ENCODE assay signal across 15 cellular contexts in genomic region chr2:37549598-37549997, GRCh38.
DNase-seq lines count a peak whose midpoint lies in the region; ATAC-seq, FAIRE-seq and TF ChIP-seq lines count a peak whose summit lies in the region.
"Had no signal": no experiment of that assay in that cellular context is flagged by ENCODE, and none has a peak within 500 bp of the region (broad histone marks: within the 10 kb centered on the region; RNA-seq: fewer than 3 reads in every experiment).

No MANE protein-coding gene starts in this region.

- no peak overlapping the region for H2BK120ac ChIP-seq in mesendoderm (ENCODE audit: low read depth, low read length)

- intact Hi-C loops in GM12878 (cut with micrococcal nuclease; ENCODE audit: unreplicated experiment), result loop anchor here (10.0 kb wide), 1 partner anchor 285 kb away; no protein-coding TSS in a partner anchor

- H3K79me2 ChIP-seq in GM12878 (ENCODE audit: control insufficient read depth, insufficient read depth, low read length), result no peaks in the 10 kb centered on the region
- no peaks in the 10 kb centered on the region for H3K79me2 ChIP-seq in mesendoderm (ENCODE audit: control insufficient read depth, insufficient read depth, low read length)

- DNase-seq in GM12878 (ENCODE audit: low read depth, low spot score) (no peak), mesendoderm (no peak), HEK293T (ENCODE audit: extremely low spot score) (no peak), DMS 273 (lab: John Stamatoyannopoulos, UW; ENCODE audit: unreplicated experiment) (no peak)
- DNase-seq: activated CD8-positive, alpha-beta T cell treated with anti-CD3 and anti-CD28 coated beads for 36 hours; effector CD4-positive, alpha-beta T cell; midbrain; NCI-H187; NCI-H524; right cardiac atrium had no signal

- H2BK15ac ChIP-seq in mesendoderm (replicated peaks; ENCODE audit: low read depth), result no peak overlapping the region

- peaks cover 22% of the 10 kb centered on the region for H3K9me3 ChIP-seq in GM12878 (replicated peaks; ENCODE audit: control insufficient read depth, insufficient read depth, low read length)

- no peak for TF ChIP-seq CTCF in GM12878 (IDR thresholded peaks at IDR 0.05 in 2 of 3, conservative IDR thresholded peaks at IDR 0.05 in 1 of 3; ENCODE audit: control insufficient read depth in 2 of 3, extremely low read depth in 1 of 3, insufficient read depth in 1 of 3, low read depth in 3 of 3, low read length in 3 of 3)

- H3K36me3 ChIP-seq in GM12878 (ENCODE audit: control insufficient read depth in 2 of 2, insufficient read depth in 2 of 2, low read length in 1 of 2), result no peaks in the 10 kb centered on the region
- no peaks in the 10 kb centered on the region for H3K36me3 ChIP-seq in mesendoderm (ENCODE audit: control insufficient read depth, insufficient read depth, low read length)
- H3K36me3 ChIP-seq: cardiac muscle cell had no signal

- H3K18ac ChIP-seq in mesendoderm (ENCODE audit: low read length), result no peak overlapping the region

- H3K23ac ChIP-seq in mesendoderm (ENCODE audit: low read length), result no peak overlapping the region

- peaks cover 36% of the 10 kb centered on the region for H3K4me1 ChIP-seq in GM12878 (ENCODE audit: control insufficient read depth, insufficient read depth, low read length)
- H3K4me1 ChIP-seq in mesendoderm (ENCODE audit: control insufficient read depth, low read depth, low read length), result no peaks in the 10 kb centered on the region

- no peak for TF ChIP-seq POLR2A in GM12878 (IDR thresholded peaks at IDR 0.05; ENCODE audit: low read depth, low read length)

- peak overlapping the region; percentile 11 for H2AFZ ChIP-seq in GM12878 (ENCODE audit: control insufficient read depth, low read depth, low read length)

- H3K4me2 ChIP-seq in GM12878 (ENCODE audit: control insufficient read depth, insufficient read depth) (peak overlapping the region; percentile 58), mesendoderm (ENCODE audit: low read length) (no peak overlapping the region)

- no peak overlapping the region for H2AK5ac ChIP-seq in mesendoderm (ENCODE audit: low read length)

- peak; percentile 72 for ATAC-seq in GM18867 (IDR thresholded peaks at IDR 0.05; ENCODE audit: unreplicated experiment)
- peak; percentile 64 for ATAC-seq in GM21381 (IDR thresholded peaks at IDR 0.05; ENCODE audit: unreplicated experiment)
- peak; percentile 69 for ATAC-seq in HG02885 (IDR thresholded peaks at IDR 0.05; ENCODE audit: poor library complexity, unreplicated experiment)
- peak; percentile 87 for ATAC-seq in GM12878
- ATAC-seq: activated CD8-positive, alpha-beta T cell treated with anti-CD3 and anti-CD28 coated beads for 36 hours; right cardiac atrium had no signal

- peak overlapping the region; percentile 4; the same call in 1 of the 2 replicates for H3K4me3 ChIP-seq in GM12878
- H3K4me3 ChIP-seq in mesendoderm (ENCODE audit: low read length), result no peak overlapping the region
- H3K4me3 ChIP-seq: cardiac muscle cell had no signal

- POLR2A ChIA-PET in GM12878 (lab: Charles Lee), result interaction anchor here (0.7 to 4.7 kb wide), 16 partner anchors 8 to 984 kb away, joined by 3 to 39 read pairs (median 4); no protein-coding TSS in a partner anchor
- POLR2A ChIA-PET in HEK293T (lab: Yijun Ruan, JAX), result no interaction called here

- H3K27ac ChIP-seq in GM12878 (ENCODE audit: control insufficient read depth, insufficient read depth) (peak overlapping the region; percentile 95), mesendoderm (ENCODE audit: low read depth, low read length) (no peak overlapping the region)
- H3K27ac ChIP-seq: cardiac muscle cell had no signal

- no peak for TF ChIP-seq RAD21 in GM12878 (IDR thresholded peaks at IDR 0.05; ENCODE audit: insufficient read depth, low read depth, low read length)

- RAD21 ChIA-PET in GM12878 (lab: Charles Lee; ENCODE audit: unreplicated experiment), result interaction anchor here (0.6 to 5.0 kb wide), 18 partner anchors 10 to 328 kb away, joined by 3 to 44 read pairs (median 4); no protein-coding TSS in a partner anchor

- CTCF ChIA-PET in GM12878 (lab: Yijun Ruan, JAX) (interaction anchor here (0.7 to 6.1 kb wide), 11 partner anchors 9 to 283 kb away, joined by 3 to 35 read pairs (median 6); no protein-coding TSS in a partner anchor), HEK293T (lab: Yijun Ruan, JAX) (no interaction called here)

- BruUV-seq in GM12878 (replicated peaks; lab: Mats Ljungman, UMichigan), result no TSS peak

- H3K9ac ChIP-seq in GM12878 (ENCODE audit: control insufficient read depth, insufficient read depth, low read length) (peak overlapping the region; percentile 60), mesendoderm (ENCODE audit: low read length) (no peak overlapping the region)

- SMC1A ChIA-PET in GM12878 (lab: Charles Lee; ENCODE audit: uncharacterized antibody, unreplicated experiment), result interaction anchor here (0.5 to 14.3 kb wide), 28 partner anchors 8 to 283 kb away, joined by 3 to 246 read pairs (median 4); no protein-coding TSS in a partner anchor

- H4K5ac ChIP-seq in mesendoderm (ENCODE audit: low read length), result no peak overlapping the region

- H4K20me1 ChIP-seq in GM12878 (ENCODE audit: control insufficient read depth, insufficient read depth), result no peaks in the 10 kb centered on the region

- no peak overlapping the region for H4K8ac ChIP-seq in mesendoderm (ENCODE audit: low read depth, low read length)

- WGBS in GM12878 (ENCODE audit: insufficient coverage, insufficient replicate concordance, low lambda C conversion rate, missing lambda C conversion rate), result under 1% methylated on average over 4 of the region's 4 CpGs
- WGBS in mesendoderm (ENCODE audit: extremely low coverage, insufficient coverage, low lambda C conversion rate), result no CpG with 5 or more reads among the region's 4 CpGs

- no peak for TF ChIP-seq EP300 in GM12878 (IDR thresholded peaks at IDR 0.05; ENCODE audit: borderline replicate concordance in 1 of 2, control insufficient read depth in 1 of 2, low read depth in 2 of 2, low read length in 2 of 2)

- H3K79me1 ChIP-seq in mesendoderm (ENCODE audit: low read length), result no peaks in the 10 kb centered on the region

- H3K56ac ChIP-seq in mesendoderm (ENCODE audit: low read length), result no peak overlapping the region

- no peak overlapping the region for H2BK5ac ChIP-seq in mesendoderm (ENCODE audit: low read length)

- no peak for FAIRE-seq in GM12878 (lab: Jason Lieb, UNC)
- FAIRE-seq: H1 had no signal

- H3K27me3 ChIP-seq in GM12878 (replicated peaks in 1 of 2; ENCODE audit: control insufficient read depth in 2 of 2, insufficient read depth in 2 of 2, low read length in 1 of 2) (no peaks in the 10 kb centered on the region), mesendoderm (ENCODE audit: insufficient read depth, low read length, poor library complexity) (no peaks in the 10 kb centered on the region)
- H3K27me3 ChIP-seq: cardiac muscle cell had no signal

- H3K4ac ChIP-seq in mesendoderm (ENCODE audit: low read depth, low read length), result no peak overlapping the region

- in situ Hi-C loops in GM12878 (cut with MboI), result no loop called here

TF ChIP-seq in GM12878, 131 proteins besides CTCF, POLR2A, EP300 and RAD21 (continues in another document):
- TF ChIP-seq, protein P1, sequence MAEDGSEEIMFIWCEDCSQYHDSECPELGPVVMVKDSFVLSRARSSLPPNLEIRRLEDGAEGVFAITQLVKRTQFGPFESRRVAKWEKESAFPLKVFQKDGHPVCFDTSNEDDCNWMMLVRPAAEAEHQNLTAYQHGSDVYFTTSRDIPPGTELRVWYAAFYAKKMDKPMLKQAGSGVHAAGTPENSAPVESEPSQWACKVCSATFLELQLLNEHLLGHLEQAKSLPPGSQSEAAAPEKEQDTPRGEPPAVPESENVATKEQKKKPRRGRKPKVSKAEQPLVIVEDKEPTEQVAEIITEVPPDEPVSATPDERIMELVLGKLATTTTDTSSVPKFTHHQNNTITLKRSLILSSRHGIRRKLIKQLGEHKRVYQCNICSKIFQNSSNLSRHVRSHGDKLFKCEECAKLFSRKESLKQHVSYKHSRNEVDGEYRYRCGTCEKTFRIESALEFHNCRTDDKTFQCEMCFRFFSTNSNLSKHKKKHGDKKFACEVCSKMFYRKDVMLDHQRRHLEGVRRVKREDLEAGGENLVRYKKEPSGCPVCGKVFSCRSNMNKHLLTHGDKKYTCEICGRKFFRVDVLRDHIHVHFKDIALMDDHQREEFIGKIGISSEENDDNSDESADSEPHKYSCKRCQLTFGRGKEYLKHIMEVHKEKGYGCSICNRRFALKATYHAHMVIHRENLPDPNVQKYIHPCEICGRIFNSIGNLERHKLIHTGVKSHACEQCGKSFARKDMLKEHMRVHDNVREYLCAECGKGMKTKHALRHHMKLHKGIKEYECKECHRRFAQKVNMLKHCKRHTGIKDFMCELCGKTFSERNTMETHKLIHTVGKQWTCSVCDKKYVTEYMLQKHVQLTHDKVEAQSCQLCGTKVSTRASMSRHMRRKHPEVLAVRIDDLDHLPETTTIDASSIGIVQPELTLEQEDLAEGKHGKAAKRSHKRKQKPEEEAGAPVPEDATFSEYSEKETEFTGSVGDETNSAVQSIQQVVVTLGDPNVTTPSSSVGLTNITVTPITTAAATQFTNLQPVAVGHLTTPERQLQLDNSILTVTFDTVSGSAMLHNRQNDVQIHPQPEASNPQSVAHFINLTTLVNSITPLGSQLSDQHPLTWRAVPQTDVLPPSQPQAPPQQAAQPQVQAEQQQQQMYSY (CRISPR knock-in tag; IDR thresholded peaks at IDR 0.05), result no peak

TF ChIP-seq in HEK293T, 16 proteins besides CTCF, POLR2A, EP300 and RAD21:
- TF ChIP-seq NFRKB (IDR thresholded peaks at IDR 0.05), result no peak
- no peak for TF ChIP-seq PKNOX1 (IDR thresholded peaks at IDR 0.05)
- no peak for TF ChIP-seq HDGF (IDR thresholded peaks at IDR 0.05; ENCODE audit: borderline replicate concordance)
- TF ChIP-seq ELF4 (IDR thresholded peaks at IDR 0.05), result no peak
- no peak for TF ChIP-seq SUZ12 (IDR thresholded peaks at IDR 0.05)
- no peak for TF ChIP-seq TARDBP (IDR thresholded peaks at IDR 0.05)
- no peak for TF ChIP-seq FOXK2 (IDR thresholded peaks at IDR 0.05)
- TF ChIP-seq ARNT (IDR thresholded peaks at IDR 0.05), result no peak
- TF ChIP-seq FOXA1 (IDR thresholded peaks at IDR 0.05), result no peak
- no peak for TF ChIP-seq SP1 (IDR thresholded peaks at IDR 0.05)
- no peak for TF ChIP-seq CTBP1 (IDR thresholded peaks at IDR 0.05; ENCODE audit: borderline replicate concordance)
- TF ChIP-seq BHLHE40 (IDR thresholded peaks at IDR 0.05; ENCODE audit: borderline replicate concordance), result no peak
